ENCODE assay signal across 7 cellular contexts in the genomic region with DNA sequence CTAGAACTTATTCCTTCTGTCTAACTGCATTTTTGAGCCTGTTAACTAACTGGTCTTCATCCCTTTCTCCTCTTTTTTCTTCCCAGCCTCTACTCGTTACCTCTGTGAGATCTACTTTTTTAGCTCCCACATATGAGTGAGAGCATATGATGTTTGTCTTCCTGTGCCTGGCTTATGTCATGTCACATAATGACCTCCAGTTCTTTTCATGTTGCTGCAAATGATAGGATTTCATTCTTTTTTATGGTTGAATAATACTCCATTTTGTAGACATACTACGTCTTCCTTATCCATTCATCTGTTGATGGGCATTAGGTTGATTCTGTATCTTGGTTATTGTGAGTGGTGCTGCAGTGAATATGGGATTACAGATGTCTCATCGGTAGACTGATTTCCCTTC.
"Had no signal": no experiment of that assay in that cellular context is flagged by ENCODE, and none has a peak within 500 bp of the region (broad histone marks: within the 10 kb centered on the region; RNA-seq: fewer than 3 reads in every experiment).

No MANE protein-coding gene starts in this region.

- FAIRE-seq: K562 had no signal

- H3K4me3 ChIP-seq: HAP-1, K562 had no signal

- DNase-seq: GOT3, H7, IMR-90 had no signal

- H3K36me3 ChIP-seq: HAP-1 had no signal

- H3K27ac ChIP-seq: HL-60 had no signal

- ATAC-seq: HCT116, K562 had no signal

- H3K4me1 ChIP-seq: HAP-1 had no signal

- H3K9me3 ChIP-seq: HAP-1 had no signal
